ENCODE assay signal across 21 cellular contexts in the genomic region with DNA sequence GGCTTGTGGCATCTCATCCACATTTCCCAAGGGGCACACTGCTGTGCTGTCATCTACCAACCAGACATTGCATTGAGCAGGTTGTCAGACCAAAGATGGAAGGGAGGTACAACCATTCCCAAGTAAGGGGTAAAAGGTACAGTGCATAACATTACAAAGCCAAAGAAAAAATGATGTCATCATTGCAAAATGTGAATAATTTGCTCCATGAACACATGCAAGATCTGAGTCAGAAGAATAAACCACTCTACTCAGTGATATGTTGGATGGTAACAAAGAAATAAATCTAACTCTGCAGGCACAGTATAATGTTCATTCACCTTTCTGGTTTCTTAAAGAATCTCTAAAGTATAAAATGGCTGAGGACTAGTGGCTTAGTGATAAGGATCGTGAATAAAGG.
DNase-seq lines count a peak whose midpoint lies in the region; ATAC-seq, FAIRE-seq and TF ChIP-seq lines count a peak whose summit lies in the region.
"Had no signal": no experiment of that assay in that cellular context is flagged by ENCODE, and none has a peak within 500 bp of the region (broad histone marks: within the 10 kb centered on the region; RNA-seq: fewer than 3 reads in every experiment).

No MANE protein-coding gene starts in this region.

- H2BK15ac ChIP-seq in mesenchymal stem cell (ENCODE audit: low read depth, poor library complexity, severe bottlenecking), result no peak overlapping the region

- no peak overlapping the region for H3K4me2 ChIP-seq in endothelial cell of umbilical vein (ENCODE audit: insufficient read depth, low read length)
- H3K4me2 ChIP-seq in mesenchymal stem cell (ENCODE audit: low read length, poor library complexity, severe bottlenecking), result no peak overlapping the region
- H3K4me2 ChIP-seq: PC-9 had no signal

- FAIRE-seq in endothelial cell of umbilical vein (lab: Jason Lieb, UNC), result no peak

- H4K8ac ChIP-seq in mesenchymal stem cell (ENCODE audit: low read length), result no peak overlapping the region

- no peak overlapping the region for H4K91ac ChIP-seq in mesenchymal stem cell (ENCODE audit: low read length)

- H3K4me1 ChIP-seq in endothelial cell of umbilical vein (ENCODE audit: control insufficient read depth, extremely low read depth, insufficient read depth, low read length) (peaks cover 13% of the 10 kb centered on the region), mesenchymal stem cell (ENCODE audit: control insufficient read depth, insufficient read depth, low read depth, low read length) (peaks cover 2% of the 10 kb centered on the region), heart right ventricle (peaks cover 0 to 48% (median 26%) of the 10 kb centered on the region in 9 donors), suprapubic skin (peaks cover 17% of the 10 kb centered on the region)

- no peaks in the 10 kb centered on the region for H3K36me3 ChIP-seq in endothelial cell of umbilical vein (ENCODE audit: control insufficient read depth in 2 of 2, extremely low read depth in 1 of 2, insufficient read depth in 2 of 2, low read length in 2 of 2)
- no peaks in the 10 kb centered on the region for H3K36me3 ChIP-seq in mesenchymal stem cell (ENCODE audit: control insufficient read depth in 1 of 2, insufficient read depth in 2 of 2, low read depth in 1 of 2, low read length in 2 of 2)
- H3K36me3 ChIP-seq in heart right ventricle, result no peaks in the 10 kb centered on the region
- no peaks in the 10 kb centered on the region for H3K36me3 ChIP-seq in suprapubic skin
- H3K36me3 ChIP-seq: brain microvascular endothelial cell, ovary, sigmoid colon, tibial artery had no signal

- H3K4me3 ChIP-seq in endothelial cell of umbilical vein (replicated peaks in 1 of 3; ENCODE audit: insufficient read depth in 1 of 3, low read depth in 1 of 3, low read length in 3 of 3) (no peak overlapping the region), mesenchymal stem cell (ENCODE audit: insufficient read depth in 1 of 2, low read depth in 1 of 2, low read length in 2 of 2) (no peak overlapping the region), heart right ventricle (no peak overlapping the region), suprapubic skin (no peak overlapping the region)
- H3K4me3 ChIP-seq: lung, ovary, PC-9, sigmoid colon, SK-N-MC, tibial artery had no signal

- peak; percentile 63 for DNase-seq in EL
- DNase-seq in NCI-H226, result peak; percentile 62
- DNase-seq in endothelial cell of umbilical vein (ENCODE audit: low read depth, low spot score), result no peak
- peak; percentile 5 for DNase-seq in mesenchymal stem cell
- DNase-seq in heart right ventricle, result no peak
- no peak for DNase-seq in NCI-H82 treated with DMSO at 0.1 percent for 48 hours (lab: John Stamatoyannopoulos, UW; ENCODE audit: unreplicated experiment)
- DNase-seq in hepatic stellate cell (ENCODE audit: low spot score), result no peak
- no peak for DNase-seq in suprapubic skin (ENCODE audit: low spot score in 2 of 2)
- DNase-seq: brain microvascular endothelial cell; H9; MV-4-11; naive B cell; NCI-H187; ovary; sigmoid colon; stimulated activated naive B cell treated with anti-CD40 and anti-IgM and Interleukin-4, amounts not matched to agents 10 μg/mL and 1 μg/mL and 100 μg/mL, for 72 hours; tibial artery had no signal

- H3K79me2 ChIP-seq in endothelial cell of umbilical vein (ENCODE audit: control insufficient read depth, insufficient read depth, low read length), result no peaks in the 10 kb centered on the region

- H3K27me3 ChIP-seq in endothelial cell of umbilical vein (ENCODE audit: control insufficient read depth in 2 of 2, insufficient read depth in 2 of 2, low read length in 2 of 2), result no peaks in the 10 kb centered on the region
- no peaks in the 10 kb centered on the region for H3K27me3 ChIP-seq in mesenchymal stem cell (ENCODE audit: control insufficient read depth in 1 of 2, insufficient read depth in 1 of 2, low read length in 2 of 2)
- H3K27me3 ChIP-seq in heart right ventricle, result no peaks in the 10 kb centered on the region
- H3K27me3 ChIP-seq in suprapubic skin, result no peaks in the 10 kb centered on the region
- H3K27me3 ChIP-seq: brain microvascular endothelial cell, ovary, sigmoid colon, tibial artery had no signal

- H3K18ac ChIP-seq in mesenchymal stem cell (ENCODE audit: low read depth in 1 of 2, low read length in 2 of 2), result no peak overlapping the region

- peaks cover 6% of the 10 kb centered on the region for H3K79me1 ChIP-seq in mesenchymal stem cell (replicated peaks; ENCODE audit: low read length, poor library complexity, severe bottlenecking)

- H2BK5ac ChIP-seq in mesenchymal stem cell (ENCODE audit: low read depth, low read length, poor library complexity, severe bottlenecking), result no peak overlapping the region

- H3K23ac ChIP-seq in mesenchymal stem cell (ENCODE audit: low read length in 2 of 2), result no peak overlapping the region

- no peak overlapping the region for H2BK120ac ChIP-seq in mesenchymal stem cell (ENCODE audit: low read depth, low read length)

- no peak for ATAC-seq in heart right ventricle
- ATAC-seq: activated CD4-positive, CD25-positive, alpha-beta regulatory T cell treated with anti-CD3 and anti-CD28 coated beads, Interleukin-2, amount 50 U/mL, for 24 hours; stimulated activated naive B cell treated with anti-CD40 and anti-IgM and Interleukin-4, amounts not matched to agents 10 μg/mL and 1 μg/mL and 100 μg/mL, for 72 hours had no signal

- no peak overlapping the region for H2AFZ ChIP-seq in endothelial cell of umbilical vein (ENCODE audit: low read depth, low read length)
- H2AFZ ChIP-seq in mesenchymal stem cell (ENCODE audit: low read depth, low read length), result no peak overlapping the region
- H2AFZ ChIP-seq: PC-9 had no signal

- BruUV-seq in endothelial cell of umbilical vein (replicated peaks; lab: Mats Ljungman, UMichigan), result no TSS peak

- POLR2A ChIA-PET in endothelial cell of umbilical vein (lab: Charles Lee), result no interaction called here

- WGBS in mesenchymal stem cell, result 94% methylated on average over 1 of the region's 1 CpG
- WGBS in heart right ventricle, 2 donors, result 90 to 92% methylated on average over 1 of the region's 1 CpG
- 91% methylated on average over 1 of the region's 1 CpG for WGBS in suprapubic skin

- H3K9me3 ChIP-seq in endothelial cell of umbilical vein (replicated peaks; ENCODE audit: control insufficient read depth, insufficient read depth, low read length) (no peaks in the 10 kb centered on the region), mesenchymal stem cell (ENCODE audit: control insufficient read depth, low read length) (no peaks in the 10 kb centered on the region), heart right ventricle (no peaks in the 10 kb centered on the region), suprapubic skin (no peaks in the 10 kb centered on the region)
- H3K9me3 ChIP-seq: ovary, sigmoid colon, tibial artery had no signal

- no peak overlapping the region for H3K27ac ChIP-seq in endothelial cell of umbilical vein (ENCODE audit: insufficient read depth, low read depth, low read length)
- no peak overlapping the region for H3K27ac ChIP-seq in mesenchymal stem cell (ENCODE audit: low read length, poor library complexity, severe bottlenecking)
- no peak overlapping the region for H3K27ac ChIP-seq in heart right ventricle
- H3K27ac ChIP-seq in suprapubic skin, result no peak overlapping the region
- H3K27ac ChIP-seq: brain microvascular endothelial cell, ovary, PC-9, sigmoid colon, tibial artery had no signal

- TF ChIP-seq EP300 in suprapubic skin (IDR thresholded peaks at IDR 0.05), result no peak

- peak overlapping the region in 1 of 2 experiments; percentile 86 for H3K14ac ChIP-seq in mesenchymal stem cell (ENCODE audit: low read length in 2 of 2)

- no peak overlapping the region for H2AK5ac ChIP-seq in mesenchymal stem cell (ENCODE audit: low read length, severe bottlenecking)

- no peak for TF ChIP-seq CTCF in endothelial cell of umbilical vein (IDR thresholded peaks at IDR 0.05; ENCODE audit: extremely low read depth in 1 of 2, insufficient read depth in 1 of 2, low read depth in 1 of 2, low read length in 2 of 2)
- no peak for TF ChIP-seq CTCF in heart right ventricle (IDR thresholded peaks at IDR 0.05)
- no peak for TF ChIP-seq CTCF in suprapubic skin (IDR thresholded peaks at IDR 0.05)

- no peak overlapping the region for H3K4ac ChIP-seq in mesenchymal stem cell (ENCODE audit: low read depth in 1 of 2, low read length in 2 of 2)

- CTCF ChIA-PET in endothelial cell of umbilical vein (lab: Charles Lee), result no interaction called here

- no peaks in the 10 kb centered on the region for H3K9me1 ChIP-seq in endothelial cell of umbilical vein (replicated peaks; ENCODE audit: control insufficient read depth, extremely low read depth, insufficient read depth, low read length)

- dilution Hi-C loops in endothelial cell of umbilical vein (cut with MboI; ENCODE audit: extremely low pct_ligation_motif_present, low sequenced_read_pairs), result no loop called here

- H4K20me1 ChIP-seq in endothelial cell of umbilical vein (replicated peaks; ENCODE audit: control insufficient read depth, extremely low read depth, insufficient read depth, low read length), result no peaks in the 10 kb centered on the region

- no peak for TF ChIP-seq POLR2A in endothelial cell of umbilical vein (IDR thresholded peaks at IDR 0.05; ENCODE audit: low read depth, low read length)
- TF ChIP-seq POLR2A in suprapubic skin (IDR thresholded peaks at IDR 0.05), result no peak

- intact Hi-C loops in endothelial cell of umbilical vein (cut with micrococcal nuclease) (no loop called here), heart right ventricle (cut with DNase I) (no loop called here)

- peak overlapping the region in 1 of 2 experiments; percentile 54 for H2BK12ac ChIP-seq in mesenchymal stem cell (ENCODE audit: low read length in 2 of 2)

- H3K9ac ChIP-seq in endothelial cell of umbilical vein (replicated peaks; ENCODE audit: extremely low read depth, insufficient read depth, low read length), result no peak overlapping the region
- no peak overlapping the region for H3K9ac ChIP-seq in mesenchymal stem cell (ENCODE audit: low read length)

TF ChIP-seq in endothelial cell of umbilical vein, 7 proteins besides CTCF, POLR2A, EP300 and RAD21:
- TF ChIP-seq FOS (IDR thresholded peaks at IDR 0.05; ENCODE audit: borderline replicate concordance, insufficient read depth, low read length) (no peak), POLR2AphosphoS5 (IDR thresholded peaks at IDR 0.05; ENCODE audit: insufficient read depth, low read depth, low read length) (no peak), EZH2 (IDR thresholded peaks at IDR 0.05; ENCODE audit: borderline replicate concordance, low read depth, low read length, severe bottlenecking) (no peak), MYC (IDR thresholded peaks at IDR 0.05; ENCODE audit: low read depth, low read length) (no peak), GATA2 (IDR thresholded peaks at IDR 0.05; ENCODE audit: insufficient read depth, insufficient read length, low read depth, low read length) (no peak), JUN (IDR thresholded peaks at IDR 0.05; ENCODE audit: borderline replicate concordance, insufficient read depth, insufficient read length, low read depth) (peak; percentile 45)
- TF ChIP-seq, protein P1, sequence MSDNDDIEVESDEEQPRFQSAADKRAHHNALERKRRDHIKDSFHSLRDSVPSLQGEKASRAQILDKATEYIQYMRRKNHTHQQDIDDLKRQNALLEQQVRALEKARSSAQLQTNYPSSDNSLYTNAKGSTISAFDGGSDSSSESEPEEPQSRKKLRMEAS (IDR thresholded peaks at IDR 0.05; ENCODE audit: insufficient read depth, insufficient read length), result no peak

Comparison
In these comparisons a context has a peak if more than half of its experiments do, and no peak if none do; other contexts are left out.
1. DNase-seq: peak in EL (single experiment), NCI-H226 (single experiment) and mesenchymal stem cell (single experiment); none in endothelial cell of umbilical vein (single experiment), heart right ventricle (0 of 2), NCI-H82 treated with DMSO at 0.1 percent for 48 hours (single experiment), hepatic stellate cell (single experiment) and suprapubic skin (0 of 2).